ENCODE assay signal across 27 cellular contexts in genomic region chr7:93429563-93429962, GRCh38.
"Had no signal": no experiment of that assay in that cellular context is flagged by ENCODE, and none has a peak within 500 bp of the region (broad histone marks: within the 10 kb centered on the region; RNA-seq: fewer than 3 reads in every experiment).

No MANE protein-coding gene starts in this region.

- H3K4me1 ChIP-seq: neural progenitor cell, parathyroid adenoma, psoas muscle, right lobe of liver, sigmoid colon, stomach, thyroid gland, tibial nerve, upper lobe of left lung, vagina had no signal

- H3K27ac ChIP-seq: neural progenitor cell, ovary, parathyroid adenoma, psoas muscle, right lobe of liver, sigmoid colon, stomach, thoracic aorta, thyroid gland, tibial nerve, upper lobe of left lung, vagina had no signal

- H3K79me2 ChIP-seq: parathyroid adenoma had no signal

- H3K4me1 Mint-ChIP-seq: nephron, neural progenitor cell had no signal

- ATAC-seq: psoas muscle; right cardiac atrium; right lobe of liver; stimulated activated effector memory CD8-positive, alpha-beta T cell treated with anti-CD3 and anti-CD28 coated beads, Interleukin-12 subunit alpha, Interleukin-12 subunit beta, amount 100 ng/mL, for 72 hours; stimulated activated naive B cell treated with anti-CD40 and anti-IgM and Interleukin-4, amounts not matched to agents 10 μg/mL and 1 μg/mL and 100 μg/mL, for 72 hours had no signal

- H3K27me3 Mint-ChIP-seq: progenitor cell of endocrine pancreas; stimulated activated naive B cell treated with anti-CD40 and anti-IgM and Interleukin-4, amounts not matched to agents 10 μg/mL and 1 μg/mL and 100 μg/mL, for 72 hours; stimulated activated naive CD8-positive, alpha-beta T cell treated with anti-CD3 and anti-CD28 coated beads, Interleukin-15, Interleukin-2, amounts not matched to agents 100 ng/mL and 50 ng/mL, for 24 hours had no signal

- H3K4me3 ChIP-seq: neural progenitor cell, ovary, psoas muscle, right lobe of liver, sigmoid colon, stomach, thoracic aorta, thyroid gland, tibial nerve, upper lobe of left lung, vagina had no signal

- H3K4me2 ChIP-seq: neural progenitor cell had no signal

- H3K4me3 Mint-ChIP-seq: nephron; neural progenitor cell; stimulated activated effector memory CD8-positive, alpha-beta T cell treated with anti-CD3 and anti-CD28 coated beads, Interleukin-12 subunit alpha, Interleukin-12 subunit beta, amount 100 ng/mL, for 72 hours; stimulated activated naive B cell treated with anti-CD40 and anti-IgM and Interleukin-4, amounts not matched to agents 10 μg/mL and 1 μg/mL and 100 μg/mL, for 72 hours; stimulated activated naive CD8-positive, alpha-beta T cell treated with anti-CD3 and anti-CD28 coated beads, Interleukin-15, Interleukin-2, amounts not matched to agents 100 ng/mL and 50 ng/mL, for 24 hours had no signal

- H3K36me3 ChIP-seq: neural progenitor cell, ovary, right lobe of liver, sigmoid colon, stomach, thoracic aorta, thyroid gland, tibial nerve, upper lobe of left lung, vagina had no signal

- DNase-seq: occipital lobe; ovary; posterior cingulate gyrus; psoas muscle; right cardiac atrium; right lobe of liver; sigmoid colon; small intestine; stimulated activated CD4-positive, alpha-beta T cell treated with anti-CD3 and anti-CD28 coated beads, Interleukin-15, amount 100 ng/mL, for 24 hours; stimulated activated CD4-positive, alpha-beta T cell treated with anti-CD3 and anti-CD28 coated beads, Interleukin-2, amount 100 ng/mL, for 24 hours; stimulated activated CD4-positive, alpha-beta T cell treated with anti-CD3 and anti-CD28 coated beads, Interleukin-2, amount 100 ng/mL, for 48 hours; stimulated activated CD4-positive, alpha-beta T cell treated with anti-CD3 and anti-CD28 coated beads, Interleukin-4, amount 100 ng/mL, for 24 hours; stimulated activated naive B cell treated with anti-CD40 and anti-IgM and Interleukin-4, amounts not matched to agents 10 μg/mL and 1 μg/mL and 100 μg/mL, for 72 hours; stimulated activated naive CD4-positive, alpha-beta T cell treated with Interleukin-2 at 50 U/mL for 16 hours; stomach; thyroid gland; trophoblast cell; upper lobe of left lung had no signal

- H3K9me3 ChIP-seq: ovary, psoas muscle, right lobe of liver, sigmoid colon, stomach, thoracic aorta, thyroid gland, tibial nerve, upper lobe of left lung, vagina had no signal

- H3K27me3 ChIP-seq: neural progenitor cell, ovary, right lobe of liver, sigmoid colon, stomach, thyroid gland, tibial nerve, upper lobe of left lung, vagina had no signal

- H3K9me3 Mint-ChIP-seq: nephron; neural progenitor cell; stimulated activated effector memory CD8-positive, alpha-beta T cell treated with anti-CD3 and anti-CD28 coated beads, Interleukin-12 subunit alpha, Interleukin-12 subunit beta, amount 100 ng/mL, for 72 hours; stimulated activated naive B cell treated with anti-CD40 and anti-IgM and Interleukin-4, amounts not matched to agents 10 μg/mL and 1 μg/mL and 100 μg/mL, for 72 hours; stimulated activated naive CD8-positive, alpha-beta T cell treated with anti-CD3 and anti-CD28 coated beads, Interleukin-15, Interleukin-2, amounts not matched to agents 100 ng/mL and 50 ng/mL, for 24 hours had no signal

- H3K27ac Mint-ChIP-seq: nephron; neural progenitor cell; progenitor cell of endocrine pancreas; stimulated activated effector memory CD8-positive, alpha-beta T cell treated with anti-CD3 and anti-CD28 coated beads, Interleukin-12 subunit alpha, Interleukin-12 subunit beta, amount 100 ng/mL, for 72 hours; stimulated activated naive B cell treated with anti-CD40 and anti-IgM and Interleukin-4, amounts not matched to agents 10 μg/mL and 1 μg/mL and 100 μg/mL, for 72 hours; stimulated activated naive CD8-positive, alpha-beta T cell treated with anti-CD3 and anti-CD28 coated beads, Interleukin-15, Interleukin-2, amounts not matched to agents 100 ng/mL and 50 ng/mL, for 24 hours had no signal

- H3K36me3 Mint-ChIP-seq: neural progenitor cell; stimulated activated effector memory CD8-positive, alpha-beta T cell treated with anti-CD3 and anti-CD28 coated beads, Interleukin-12 subunit alpha, Interleukin-12 subunit beta, amount 100 ng/mL, for 72 hours; stimulated activated naive B cell treated with anti-CD40 and anti-IgM and Interleukin-4, amounts not matched to agents 10 μg/mL and 1 μg/mL and 100 μg/mL, for 72 hours had no signal
